In genomic region chr15:25739687-25740121, GRCh38 we compare ENCODE assay signal across 8 cellular contexts.
DNase-seq lines count a peak whose midpoint lies in the region; ATAC-seq and TF ChIP-seq lines count a peak whose summit lies in the region.

No MANE protein-coding gene starts in this region.

- H3K4ac ChIP-seq in mesendoderm (ENCODE audit: low read depth, low read length) = no peak overlapping the region

- no peak overlapping the region for H2BK120ac ChIP-seq in mesendoderm (ENCODE audit: low read depth, low read length)

- intact Hi-C loops in aorta (cut with DNase I) (loop anchor here (5.0 kb wide), 4 partner anchors 38 to 123 kb away; partner anchors contain the start of gene ATP10A (in 1 of the 2)), colonic mucosa (cut with DNase I) (no loop called here)

- no peak overlapping the region for H3K4me3 Mint-ChIP-seq in activated naive CD8-positive, alpha-beta T cell treated with anti-CD3 and anti-CD28 coated beads, Interleukin-2, amount 50 U/mL, for 24 hours

- no peaks in the 10 kb centered on the region for H3K4me1 ChIP-seq in mesendoderm (ENCODE audit: control insufficient read depth, low read depth, low read length)
- H3K4me1 ChIP-seq in aorta (ENCODE audit: control insufficient read depth in 1 of 2, insufficient read depth in 2 of 2, low read length in 2 of 2) = peaks cover 0 to 22% of the 10 kb centered on the region in 2 donors
- no peaks in the 10 kb centered on the region for H3K4me1 ChIP-seq in colonic mucosa

- H3K27ac ChIP-seq in mesendoderm (ENCODE audit: low read depth, low read length) (no peak overlapping the region), aorta (ENCODE audit: low read depth in 1 of 2, low read length in 2 of 2) (peak overlapping the region in 1 of 2 donors; percentile 56), colonic mucosa (no peak overlapping the region)

- WGBS in mesendoderm (ENCODE audit: extremely low coverage, insufficient coverage, low lambda C conversion rate) = no CpG with 5 or more reads among the region's 7 CpGs
- 69 to 73% methylated on average over 7 of the region's 7 CpGs for WGBS in aorta, 2 donors

- no peak overlapping the region for H2AK5ac ChIP-seq in mesendoderm (ENCODE audit: low read length)

- ATAC-seq in GM19463 (IDR thresholded peaks at IDR 0.05; ENCODE audit: unreplicated experiment) = peak; percentile 71
- peak; percentile 71 for ATAC-seq in activated naive CD8-positive, alpha-beta T cell treated with anti-CD3 and anti-CD28 coated beads, Interleukin-2, amount 50 U/mL, for 24 hours
- ATAC-seq in aorta (ENCODE audit: low FRiP score) = no peak
- no peak for ATAC-seq in GM18511 (IDR thresholded peaks at IDR 0.05; ENCODE audit: unreplicated experiment)

- H3K9me3 Mint-ChIP-seq in activated naive CD8-positive, alpha-beta T cell treated with anti-CD3 and anti-CD28 coated beads, Interleukin-2, amount 50 U/mL, for 24 hours = no peaks in the 10 kb centered on the region

- H3K4me2 ChIP-seq in mesendoderm (ENCODE audit: low read length) = no peak overlapping the region

- no peak overlapping the region for H3K27ac Mint-ChIP-seq in activated naive CD8-positive, alpha-beta T cell treated with anti-CD3 and anti-CD28 coated beads, Interleukin-2, amount 50 U/mL, for 24 hours

- H4K8ac ChIP-seq in mesendoderm (ENCODE audit: low read depth, low read length) = no peak overlapping the region

- no peaks in the 10 kb centered on the region for H3K9me3 ChIP-seq in aorta (ENCODE audit: control insufficient read depth, low read length)
- no peaks in the 10 kb centered on the region for H3K9me3 ChIP-seq in colonic mucosa

- H3K36me3 Mint-ChIP-seq in activated naive CD8-positive, alpha-beta T cell treated with anti-CD3 and anti-CD28 coated beads, Interleukin-2, amount 50 U/mL, for 24 hours (ENCODE audit: low read depth) = peaks cover 1% of the 10 kb centered on the region

- no peak overlapping the region for H2BK15ac ChIP-seq in mesendoderm (replicated peaks; ENCODE audit: low read depth)

- H3K23ac ChIP-seq in mesendoderm (ENCODE audit: low read length) = no peak overlapping the region

- H3K27me3 Mint-ChIP-seq in activated naive CD8-positive, alpha-beta T cell treated with anti-CD3 and anti-CD28 coated beads, Interleukin-2, amount 50 U/mL, for 24 hours = no peaks in the 10 kb centered on the region

- H3K36me3 ChIP-seq in mesendoderm (ENCODE audit: control insufficient read depth, insufficient read depth, low read length) (no peaks in the 10 kb centered on the region), aorta (ENCODE audit: control insufficient read depth in 1 of 2, insufficient read depth in 2 of 2, low read length in 1 of 2) (no peaks in the 10 kb centered on the region), colonic mucosa (no peaks in the 10 kb centered on the region)

- DNase-seq in AG20443 (ENCODE audit: low spot score) (peak; percentile 47), NCI-H526 (lab: John Stamatoyannopoulos, UW) (peak; percentile 15 to 53), mesendoderm (peak; percentile 46), aorta (no peak), colonic mucosa (no peak)
- peak; percentile 16 for DNase-seq in activated naive CD8-positive, alpha-beta T cell treated with anti-CD3 and anti-CD28 coated beads, Interleukin-2, amount 50 U/mL, for 24 hours

- H4K5ac ChIP-seq in mesendoderm (ENCODE audit: low read length) = no peak overlapping the region

- H3K56ac ChIP-seq in mesendoderm (ENCODE audit: low read length) = no peak overlapping the region

- H3K4me3 ChIP-seq in mesendoderm (ENCODE audit: low read length) (no peak overlapping the region), aorta (ENCODE audit: low read length in 2 of 2) (no peak overlapping the region), colonic mucosa (no peak overlapping the region)

- H3K18ac ChIP-seq in mesendoderm (ENCODE audit: low read length) = no peak overlapping the region

- TF ChIP-seq CTCF in colonic mucosa (IDR thresholded peaks at IDR 0.05) = no peak

- H3K27me3 ChIP-seq in mesendoderm (ENCODE audit: insufficient read depth, low read length, poor library complexity) (no peaks in the 10 kb centered on the region), aorta (ENCODE audit: control insufficient read depth in 1 of 2, insufficient read depth in 2 of 2, low read length in 1 of 2) (no peaks in the 10 kb centered on the region), colonic mucosa (no peaks in the 10 kb centered on the region)

- H3K4me1 Mint-ChIP-seq in activated naive CD8-positive, alpha-beta T cell treated with anti-CD3 and anti-CD28 coated beads, Interleukin-2, amount 50 U/mL, for 24 hours = peaks cover 16% of the 10 kb centered on the region

- H2BK5ac ChIP-seq in mesendoderm (ENCODE audit: low read length) = no peak overlapping the region

- H3K79me1 ChIP-seq in mesendoderm (ENCODE audit: low read length) = no peaks in the 10 kb centered on the region

- H3K9ac ChIP-seq in mesendoderm (ENCODE audit: low read length) (no peak overlapping the region), colonic mucosa (ENCODE audit: low read depth in 2 of 2, low read length in 2 of 2) (no peak overlapping the region)

- no peaks in the 10 kb centered on the region for H3K79me2 ChIP-seq in mesendoderm (ENCODE audit: control insufficient read depth, insufficient read depth, low read length)

Comparison
In these comparisons a context has a peak if more than half of its experiments do, and no peak if none do; other contexts are left out.
1. DNase-seq: peak in AG20443 (single experiment), NCI-H526 (2 of 2), activated naive CD8-positive, alpha-beta T cell treated with anti-CD3 and anti-CD28 coated beads, Interleukin-2, amount 50 U/mL, for 24 hours (single experiment) and mesendoderm (single experiment); none in aorta (0 of 2) and colonic mucosa (single experiment).
2. ATAC-seq: peak in GM19463 (single experiment) and activated naive CD8-positive, alpha-beta T cell treated with anti-CD3 and anti-CD28 coated beads, Interleukin-2, amount 50 U/mL, for 24 hours (single experiment); none in aorta (single experiment) and GM18511 (single experiment).